Comparison of ENCODE assay signal across 11 cellular contexts in genomic region chr18:63078471-63078870, GRCh38.
A peak's percentile ranks its signal among the peaks of the same experiment; 100 is the strongest.
DNase-seq lines count a peak whose midpoint lies in the region; ATAC-seq and TF ChIP-seq lines count a peak whose summit lies in the region.
"Had no signal": no experiment of that assay in that cellular context is flagged by ENCODE, and none has a peak within 500 bp of the region (broad histone marks: within the 10 kb centered on the region; RNA-seq: fewer than 3 reads in every experiment).

No MANE protein-coding gene starts in this region.

- H3K79me2 ChIP-seq in PC-3 (ENCODE audit: low read length) (no peaks in the 10 kb centered on the region), OCI-LY7 (ENCODE audit: insufficient read depth, low read depth, low read length) (no peaks in the 10 kb centered on the region)

- no peak for TF ChIP-seq CTCF in GM12865 (IDR thresholded peaks at IDR 0.05; ENCODE audit: insufficient read depth, low read depth, low read length, missing control alignments)
- TF ChIP-seq CTCF in HL-60 (IDR thresholded peaks at IDR 0.05; ENCODE audit: insufficient read depth, low read length) = no peak
- TF ChIP-seq CTCF in colonic mucosa (IDR thresholded peaks at IDR 0.05) = no peak
- no peak for TF ChIP-seq CTCF in PC-3 (conservative IDR thresholded peaks at IDR 0.05; ENCODE audit: low read depth, low read length)
- no peak for TF ChIP-seq CTCF in OCI-LY7 (conservative IDR thresholded peaks at IDR 0.05; ENCODE audit: low read length)

- CTCF ChIA-PET in PC-3 (lab: Charles Lee) (no interaction called here), OCI-LY7 (lab: Charles Lee; ENCODE audit: unreplicated experiment) (no interaction called here)

- BruUV-seq in PC-3 (replicated peaks; lab: Mats Ljungman, UMichigan) (no TSS peak), OCI-LY7 (replicated peaks; lab: Mats Ljungman, UMichigan) (no TSS peak)

- no peaks in the 10 kb centered on the region for H3K27me3 ChIP-seq in HL-60 (ENCODE audit: insufficient read depth, poor library complexity, severe bottlenecking)
- H3K27me3 ChIP-seq in colonic mucosa = no peaks in the 10 kb centered on the region
- peaks cover 16% of the 10 kb centered on the region; the same call in 1 of the 2 replicates for H3K27me3 ChIP-seq in PC-3 (ENCODE audit: low read length)

- DNase-seq in GM12865 (ENCODE audit: low read depth) = peak; percentile 89
- DNase-seq in HL-60 (ENCODE audit: low read depth in 1 of 2, low spot score in 1 of 2) = no peak
- DNase-seq in colonic mucosa = no peak
- no peak for DNase-seq in GM19238 (ENCODE audit: insufficient read length, low spot score)
- DNase-seq in PC-3 = no peak
- DNase-seq in OCI-LY7 (ENCODE audit: low spot score) = no peak
- DNase-seq: activated CD4-positive, alpha-beta T cell treated with anti-CD3 and anti-CD28 coated beads for 4 hours; activated naive CD8-positive, alpha-beta T cell treated with anti-CD3 and anti-CD28 coated beads, Interleukin-2, amount 50 U/mL, for 24 hours; NCI-H1048 had no signal

- H3K4me3 ChIP-seq in GM12865 (ENCODE audit: low read depth, low read length) (no peak overlapping the region), HL-60 (replicated peaks; ENCODE audit: insufficient read depth, low read length) (no peak overlapping the region), colonic mucosa (no peak overlapping the region), PC-3 (ENCODE audit: low read length) (no peak overlapping the region), OCI-LY7 (ENCODE audit: low read depth, low read length, poor library complexity, severe bottlenecking) (no peak overlapping the region)

- no peaks in the 10 kb centered on the region for H3F3A ChIP-seq in PC-3 (ENCODE audit: low read length, unreplicated experiment)

- ATAC-seq in GM19397 (IDR thresholded peaks at IDR 0.05; ENCODE audit: unreplicated experiment) (peak; percentile 80), HG02884 (IDR thresholded peaks at IDR 0.05; ENCODE audit: unreplicated experiment) (peak; percentile 89), PC-3 (no peak)
- ATAC-seq: activated naive CD8-positive, alpha-beta T cell treated with anti-CD3 and anti-CD28 coated beads, Interleukin-2, amount 50 U/mL, for 24 hours had no signal

- H2AFZ ChIP-seq in PC-3 (ENCODE audit: low read length) (no peak overlapping the region), OCI-LY7 (ENCODE audit: low read length) (no peak overlapping the region)

- intact Hi-C loops in colonic mucosa (cut with DNase I) (no loop called here), PC-3 (cut with micrococcal nuclease) (no loop called here), OCI-LY7 (cut with micrococcal nuclease; ENCODE audit: unreplicated experiment) (no loop called here)

- H4K20me1 ChIP-seq in PC-3 (ENCODE audit: low read length) (no peaks in the 10 kb centered on the region), OCI-LY7 (ENCODE audit: insufficient read depth, low read length) (no peaks in the 10 kb centered on the region)

- H3K9ac ChIP-seq in colonic mucosa (ENCODE audit: low read depth in 2 of 2, low read length in 2 of 2) (no peak overlapping the region), PC-3 (ENCODE audit: low read length) (no peak overlapping the region)

- POLR2A ChIA-PET in PC-3 (lab: Charles Lee; ENCODE audit: unreplicated experiment) (no interaction called here), OCI-LY7 (lab: Charles Lee) (no interaction called here)

- H3K4me1 ChIP-seq in colonic mucosa = no peaks in the 10 kb centered on the region
- H3K4me1 ChIP-seq in PC-3 (ENCODE audit: insufficient read depth, low read length) = peaks cover 4% of the 10 kb centered on the region; the same call in 1 of the 2 replicates
- no peaks in the 10 kb centered on the region for H3K4me1 ChIP-seq in OCI-LY7 (ENCODE audit: insufficient read depth, low read length, poor library complexity, severe bottlenecking)

- H3K9me2 ChIP-seq in PC-3 (replicated peaks; ENCODE audit: low read length) = no peaks in the 10 kb centered on the region
- H3K9me2 ChIP-seq in OCI-LY7 (ENCODE audit: insufficient read depth, low read length) = no peaks in the 10 kb centered on the region

- H3K4me2 ChIP-seq in PC-3 (ENCODE audit: low read length) (no peak overlapping the region), OCI-LY7 (ENCODE audit: low read length) (no peak overlapping the region)

- H3K36me3 ChIP-seq in colonic mucosa = no peaks in the 10 kb centered on the region
- no peaks in the 10 kb centered on the region for H3K36me3 ChIP-seq in PC-3 (ENCODE audit: low read depth, low read length)
- no peaks in the 10 kb centered on the region for H3K36me3 ChIP-seq in OCI-LY7 (ENCODE audit: insufficient read depth, low read length)

- H3K9me3 ChIP-seq in colonic mucosa (no peaks in the 10 kb centered on the region), PC-3 (ENCODE audit: low read length) (no peaks in the 10 kb centered on the region), OCI-LY7 (ENCODE audit: low read length) (no peaks in the 10 kb centered on the region)

- H3K27ac ChIP-seq in HL-60 (replicated peaks) (peak overlapping the region; percentile 1; the same call in 1 of the 2 replicates), colonic mucosa (no peak overlapping the region), PC-3 (ENCODE audit: low read length) (no peak overlapping the region), OCI-LY7 (ENCODE audit: low read depth, low read length, poor library complexity, severe bottlenecking) (no peak overlapping the region)
